In genomic region chr3:187738089-187738399, GRCh38 we compare ENCODE assay signal across 9 cellular contexts. TPM values are rescaled to one million over a fixed set of nuclear protein-coding genes. Genes with fewer than 3 reads are reported as not detected.
DNase-seq lines count a peak whose midpoint lies in the region; ATAC-seq, FAIRE-seq and TF ChIP-seq lines count a peak whose summit lies in the region.
"Had no signal": no experiment of that assay in that cellular context is flagged by ENCODE, and none has a peak within 500 bp of the region (broad histone marks: within the 10 kb centered on the region; RNA-seq: fewer than 3 reads in every experiment).

No MANE protein-coding gene starts in this region.

- RAD21 ChIA-PET in GM12878 (lab: Charles Lee; ENCODE audit: unreplicated experiment), result interaction anchor here (1.1 to 7.2 kb wide), 9 partner anchors 10 to 1406 kb away, joined by 3 to 130 read pairs (median 5); no protein-coding TSS in a partner anchor

- H3K27me3 Mint-ChIP-seq in activated CD8-positive, alpha-beta memory T cell treated with anti-CD3 and anti-CD28 coated beads, Interleukin-2, amount 10 ng/mL, durations not matched to agents 7 days and 5 days, result peaks cover 10% of the 10 kb centered on the region

- ATAC-seq in activated CD8-positive, alpha-beta memory T cell treated with anti-CD3 and anti-CD28 coated beads, Interleukin-2, amount 10 ng/mL, durations not matched to agents 7 days and 5 days, result no peak
- ATAC-seq in GM12878 (no peak), lower lobe of right lung (no peak)

- no peaks in the 10 kb centered on the region for H3K36me3 ChIP-seq in GM12878 (ENCODE audit: control insufficient read depth in 2 of 2, insufficient read depth in 2 of 2, low read length in 1 of 2)
- H3K36me3 ChIP-seq in lower lobe of right lung, result peaks cover 19% of the 10 kb centered on the region
- peaks cover 17 to 20% (median 18%) of the 10 kb centered on the region in 3 donors for H3K36me3 ChIP-seq in tibial artery

- no peak for TF ChIP-seq POLR2A in GM12878 (IDR thresholded peaks at IDR 0.05; ENCODE audit: low read depth, low read length)

- SMC1A ChIA-PET in GM12878 (lab: Charles Lee; ENCODE audit: uncharacterized antibody, unreplicated experiment), result interaction anchor here (0.7 to 4.2 kb wide), 9 partner anchors 9 to 1406 kb away, joined by 3 to 118 read pairs (median 3); no protein-coding TSS in a partner anchor

- no peaks in the 10 kb centered on the region for H3K36me3 Mint-ChIP-seq in activated CD8-positive, alpha-beta memory T cell treated with anti-CD3 and anti-CD28 coated beads, Interleukin-2, amount 10 ng/mL, durations not matched to agents 7 days and 5 days

- CTCF ChIA-PET in activated CD8-positive, alpha-beta memory T cell treated with anti-CD3 and anti-CD28 coated beads, Interleukin-2, amount 10 ng/mL, durations not matched to agents 7 days and 5 days (lab: Charles Lee), result interaction anchor here (0.8 to 7.3 kb wide), 36 partner anchors 11 to 1415 kb away, joined by 3 to 391 read pairs (median 5); partner anchors contain the start of genes LPP and RTP4
- CTCF ChIA-PET in GM12878 (lab: Yijun Ruan, JAX), result interaction anchor here (1.1 to 9.7 kb wide), 28 partner anchors 11 to 1412 kb away, joined by 3 to 437 read pairs (median 4); partner anchors contain the start of gene RTP4

- peak overlapping the region; percentile 83; the same call in 1 of the 2 replicates for H3K4me2 ChIP-seq in GM12878 (ENCODE audit: control insufficient read depth, insufficient read depth)

- TF ChIP-seq CTCF in GM12878 (IDR thresholded peaks at IDR 0.05 in 2 of 3, conservative IDR thresholded peaks at IDR 0.05 in 1 of 3; ENCODE audit: control insufficient read depth in 2 of 3, extremely low read depth in 1 of 3, insufficient read depth in 1 of 3, low read depth in 3 of 3, low read length in 3 of 3) (no peak), lower lobe of right lung (IDR thresholded peaks at IDR 0.05) (no peak), tibial artery (IDR thresholded peaks at IDR 0.05) (no peak)

- no peaks in the 10 kb centered on the region for H3K79me2 ChIP-seq in GM12878 (ENCODE audit: control insufficient read depth, insufficient read depth, low read length)

- no peak for FAIRE-seq in GM12878 (lab: Jason Lieb, UNC)

- H3K27ac ChIP-seq in GM12878 (ENCODE audit: control insufficient read depth, insufficient read depth) (no peak overlapping the region), lower lobe of right lung (peak overlapping the region; percentile 99), tibial artery (peak overlapping the region; percentile 93 to 99)

- H3K27me3 ChIP-seq in GM12878 (replicated peaks in 1 of 2; ENCODE audit: control insufficient read depth in 2 of 2, insufficient read depth in 2 of 2, low read length in 1 of 2) (peaks cover 12 to 19% of the 10 kb centered on the region in 2 experiments), lower lobe of right lung (ENCODE audit: low read depth) (no peaks in the 10 kb centered on the region), tibial artery (no peaks in the 10 kb centered on the region)

- no peak for TF ChIP-seq EP300 in GM12878 (IDR thresholded peaks at IDR 0.05; ENCODE audit: borderline replicate concordance in 1 of 2, control insufficient read depth in 1 of 2, low read depth in 2 of 2, low read length in 2 of 2)

- no TSS peak for BruUV-seq in GM12878 (replicated peaks; lab: Mats Ljungman, UMichigan)

- H3K4me1 Mint-ChIP-seq in activated CD8-positive, alpha-beta memory T cell treated with anti-CD3 and anti-CD28 coated beads, Interleukin-2, amount 10 ng/mL, durations not matched to agents 7 days and 5 days, result peaks cover 38% of the 10 kb centered on the region

- H3K9me3 ChIP-seq in GM12878 (replicated peaks; ENCODE audit: control insufficient read depth, insufficient read depth, low read length), result no peaks in the 10 kb centered on the region
- no peaks in the 10 kb centered on the region for H3K9me3 ChIP-seq in lower lobe of right lung
- no peaks in the 10 kb centered on the region for H3K9me3 ChIP-seq in tibial artery

- no peak for TF ChIP-seq RAD21 in GM12878 (IDR thresholded peaks at IDR 0.05; ENCODE audit: insufficient read depth, low read depth, low read length)

- peak overlapping the region; percentile 99 for H3K27ac Mint-ChIP-seq in activated CD8-positive, alpha-beta memory T cell treated with anti-CD3 and anti-CD28 coated beads, Interleukin-2, amount 10 ng/mL, durations not matched to agents 7 days and 5 days

- H3K4me3 ChIP-seq in GM12878, result 0 out of 2 replicates have a peak overlapping the region, but pooled peaks have one; percentile 22
- H3K4me3 ChIP-seq in lower lobe of right lung, result peak overlapping the region; percentile 69
- H3K4me3 ChIP-seq in tibial artery, result peak overlapping the region; percentile 75 to 78

- H2AFZ ChIP-seq in GM12878 (ENCODE audit: control insufficient read depth, low read depth, low read length), result no peak overlapping the region

- intact Hi-C loops in GM12878 (cut with micrococcal nuclease; ENCODE audit: unreplicated experiment) (loop anchor here (10.0 kb wide), 1 partner anchor 1087 kb away; no protein-coding TSS in a partner anchor), lower lobe of right lung (cut with DNase I) (no loop called here), tibial artery (cut with DNase I; ENCODE audit: low total_unique reads) (no loop called here)

- POLR2A ChIA-PET in GM12878 (lab: Charles Lee), result no interaction called here

- under 1% methylated on average over 10 of the region's 10 CpGs for WGBS in GM12878 (ENCODE audit: insufficient coverage, insufficient replicate concordance, low lambda C conversion rate, missing lambda C conversion rate)

- H3K9me3 Mint-ChIP-seq in activated CD8-positive, alpha-beta memory T cell treated with anti-CD3 and anti-CD28 coated beads, Interleukin-2, amount 10 ng/mL, durations not matched to agents 7 days and 5 days (ENCODE audit: low read depth), result no peaks in the 10 kb centered on the region

- no peaks in the 10 kb centered on the region; the same call in 1 of the 2 replicates for H3K4me1 ChIP-seq in GM12878 (ENCODE audit: control insufficient read depth, insufficient read depth, low read length)
- H3K4me1 ChIP-seq in lower lobe of right lung, result peaks cover 62% of the 10 kb centered on the region
- peaks cover 0 to 41% (median 29%) of the 10 kb centered on the region in 4 donors for H3K4me1 ChIP-seq in tibial artery

- in situ Hi-C loops in GM12878 (cut with MboI), result loop anchor here (5.0 kb wide), 2 partner anchors 1304 to 1409 kb away; no protein-coding TSS in a partner anchor

- no peak overlapping the region for H3K9ac ChIP-seq in GM12878 (ENCODE audit: control insufficient read depth, insufficient read depth, low read length)

- H4K20me1 ChIP-seq in GM12878 (ENCODE audit: control insufficient read depth, insufficient read depth), result no peaks in the 10 kb centered on the region

- DNase-seq in activated CD8-positive, alpha-beta memory T cell treated with anti-CD3 and anti-CD28 coated beads, Interleukin-2, amount 10 ng/mL, durations not matched to agents 7 days and 5 days, result no peak
- DNase-seq in activated CD8-positive, alpha-beta memory T cell treated with anti-CD3 and anti-CD28 coated beads, Interleukin-2, amount 50 U/mL, for 4 hours, result no peak
- DNase-seq in GM12878 (ENCODE audit: low read depth, low spot score), result no peak
- no peak for DNase-seq in lower lobe of right lung
- DNase-seq in tibial artery, result no peak
- DNase-seq in GM19240 (ENCODE audit: insufficient read length, low spot score), result no peak
- DNase-seq in activated CD8-positive, alpha-beta memory T cell treated with anti-CD3 and anti-CD28 coated beads for 24 hours, result no peak
- DNase-seq in HPDE6-E6E7 (ENCODE audit: extremely low spot score), result no peak

- H3K4me3 Mint-ChIP-seq in activated CD8-positive, alpha-beta memory T cell treated with anti-CD3 and anti-CD28 coated beads, Interleukin-2, amount 10 ng/mL, durations not matched to agents 7 days and 5 days, result peak overlapping the region; percentile 98

TF ChIP-seq in GM12878, 131 proteins besides CTCF, POLR2A, EP300 and RAD21 (continues in another document):
- TF ChIP-seq FOXM1 (IDR thresholded peaks at IDR 0.05; ENCODE audit: low read depth, low read length), result no peak

RNA-seq across cellular contexts. Expression of gene BCL6, which starts 7.2 kb away (rescaled TPM):
- total RNA-seq in activated CD8-positive, alpha-beta memory T cell treated with anti-CD3 and anti-CD28 coated beads, Interleukin-2, amount 10 ng/mL, durations not matched to agents 7 days and 5 days, result 10 to 100 TPM; 12.1 to 13.2 TPM
- total RNA-seq in GM12878 (2013; cell fraction: nucleolus; rRNA removed), result not detected in 2 replicates
- 0.16 and 0.34 TPM in 2 replicates for total RNA-seq in GM12878 (2014; rRNA removed)
- total RNA-seq in GM12878 (2014; rRNA removed; fragmentation: Illumina TruSeq; extraction: Trizol), result 0.18 and 0.28 TPM in 2 replicates
- total RNA-seq in GM12878 (2021), result 0.64 and 0.85 TPM in 2 replicates
- polyA plus RNA-seq in GM12878 (2011; ENCODE audit: low read depth), result not detected
- polyA plus RNA-seq in GM12878 (2011; rRNA removed), result 0.12 TPM in 1 of 2 replicates, not detected in the other
- 0.08 and 0.22 TPM in 2 replicates for polyA plus RNA-seq in GM12878 (2011; cell fraction: cytosol; rRNA removed)
- 0.18 and 0.21 TPM in 2 replicates for polyA plus RNA-seq in GM12878 (2011; cell fraction: nucleus; rRNA removed)
- 0.21 and 0.37 TPM in 2 replicates for polyA plus RNA-seq in GM12878 (2012)
- polyA plus RNA-seq in GM12878 (2014; fragmentation: Illumina TruSeq; extraction: Trizol), result 0.27 and 0.31 TPM in 2 replicates
- polyA plus RNA-seq in GM12878 (2014; fragmentation: Nextera tagmentation; extraction: Ambion mirVana), result under 1 TPM; 0.04 to 0.06 TPM
- polyA plus RNA-seq in GM12878 (2014; rRNA removed), result 0.24 and 0.37 TPM in 2 replicates
- polyA plus RNA-seq in GM12878 (2016; fragmentation: Nextera tagmentation; extraction: Ambion mirVana), result under 1 TPM; 0.10 to 0.11 TPM
- polyA minus RNA-seq in GM12878 (2011; rRNA and poly(A)+ RNA removed), result 0.10 TPM in 1 of 2 replicates, not detected in the other
- polyA minus RNA-seq in GM12878 (2011; cell fraction: cytosol; rRNA and poly(A)+ RNA removed), result not detected in 2 replicates
- polyA minus RNA-seq in GM12878 (2011; cell fraction: nucleus; rRNA and poly(A)+ RNA removed), result 0.12 TPM in 1 of 2 replicates, not detected in the other
- 123 TPM for total RNA-seq in lower lobe of right lung

RNA-seq across cellular contexts. Expression of gene RTP2, which starts 35.7 kb away (rescaled TPM):
- total RNA-seq in activated CD8-positive, alpha-beta memory T cell treated with anti-CD3 and anti-CD28 coated beads, Interleukin-2, amount 10 ng/mL, durations not matched to agents 7 days and 5 days, result not detected
- not detected in 2 replicates for total RNA-seq in GM12878 (2013; cell fraction: nucleolus; rRNA removed)
- not detected in 2 replicates for total RNA-seq in GM12878 (2014; rRNA removed)
- total RNA-seq in GM12878 (2014; rRNA removed; fragmentation: Illumina TruSeq; extraction: Trizol), result not detected in 2 replicates
- total RNA-seq in GM12878 (2021), result not detected in 2 replicates
- polyA plus RNA-seq in GM12878 (2011; ENCODE audit: low read depth), result not detected
- not detected in 2 replicates for polyA plus RNA-seq in GM12878 (2011; rRNA removed)
- polyA plus RNA-seq in GM12878 (2011; cell fraction: cytosol; rRNA removed), result not detected in 2 replicates
- not detected in 2 replicates for polyA plus RNA-seq in GM12878 (2011; cell fraction: nucleus; rRNA removed)
- not detected in 2 replicates for polyA plus RNA-seq in GM12878 (2012)
- polyA plus RNA-seq in GM12878 (2014; fragmentation: Illumina TruSeq; extraction: Trizol), result not detected in 2 replicates
- not detected for polyA plus RNA-seq in GM12878 (2014; fragmentation: Nextera tagmentation; extraction: Ambion mirVana)
- not detected in 2 replicates for polyA plus RNA-seq in GM12878 (2014; rRNA removed)
- polyA plus RNA-seq in GM12878 (2016; fragmentation: Nextera tagmentation; extraction: Ambion mirVana), result not detected
- not detected in 2 replicates for polyA minus RNA-seq in GM12878 (2011; rRNA and poly(A)+ RNA removed)
- polyA minus RNA-seq in GM12878 (2011; cell fraction: cytosol; rRNA and poly(A)+ RNA removed), result not detected in 2 replicates
- not detected in 2 replicates for polyA minus RNA-seq in GM12878 (2011; cell fraction: nucleus; rRNA and poly(A)+ RNA removed)
- not detected for total RNA-seq in lower lobe of right lung
- total RNA-seq: LHCN-M2 had no signal

Comparison
In these comparisons a context has a peak if more than half of its experiments do, and no peak if none do; other contexts are left out.
1. H3K4me3 ChIP-seq: peak in every context shown above with its lines; median percentile 76 in tibial artery; 69 in lower lobe of right lung; 22 in GM12878.
2. RNA of gene BCL6, which starts 7.2 kb away (total RNA-seq): 123 TPM in lower lobe of right lung (single experiment) and 12.1 to 13.2 TPM in activated CD8-positive, alpha-beta memory T cell treated with anti-CD3 and anti-CD28 coated beads, Interleukin-2, amount 10 ng/mL, durations not matched to agents 7 days and 5 days; 0.16 to 0.85 TPM in GM12878; every median in the first group is over 4 times any median in the second.